ENCODE assay signal across 31 cellular contexts in the genomic region with DNA sequence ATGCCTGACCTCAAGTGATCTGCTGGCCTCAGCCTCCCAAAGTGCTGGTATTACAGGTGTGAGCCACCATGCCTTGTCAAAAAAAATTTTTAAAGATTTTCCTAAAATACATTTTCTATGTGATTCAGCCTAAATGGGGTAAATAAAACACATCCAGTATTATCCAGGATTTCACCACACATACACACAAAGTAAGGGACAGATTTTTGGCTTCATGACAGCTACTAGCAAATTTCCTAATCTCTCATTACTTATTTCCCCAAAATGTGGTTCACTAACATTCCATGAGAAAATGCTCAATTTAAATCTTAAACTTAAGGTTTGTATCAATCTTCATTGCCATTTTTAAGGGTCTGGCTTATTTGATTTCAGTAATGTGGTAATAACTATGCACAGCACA.
"Had no signal": no experiment of that assay in that cellular context is flagged by ENCODE, and none has a peak within 500 bp of the region (broad histone marks: within the 10 kb centered on the region; RNA-seq: fewer than 3 reads in every experiment).

No MANE protein-coding gene starts in this region.

- H3K4me2 ChIP-seq: neural progenitor cell, smooth muscle cell had no signal

- H3K4me1 Mint-ChIP-seq: activated CD4-positive, alpha-beta T cell treated with anti-CD3 and anti-CD28 coated beads, Interleukin-2, amount 10 ng/mL, durations not matched to agents 24 days and 14 days; natural killer cell; neural progenitor cell; stimulated activated memory B cell treated with anti-CD40 and anti-IgM and Interleukin-4, amounts not matched to agents 10 μg/mL and 1 μg/mL and 100 μg/mL, for 72 hours; stimulated activated naive CD8-positive, alpha-beta T cell treated with anti-CD3 and anti-CD28 coated beads, Interleukin-15, amount 100 ng/mL, for 72 hours; T-helper 17 cell had no signal

- H3K4me1 ChIP-seq: breast epithelium, esophagus muscularis mucosa, left lung, lower lobe of right lung, neural progenitor cell, suprapubic skin, tibial artery, upper lobe of right lung had no signal

- H3K27ac ChIP-seq: breast epithelium, esophagus muscularis mucosa, left lung, lower lobe of right lung, neural progenitor cell, suprapubic skin, tibial artery, upper lobe of right lung had no signal

- H3K9me3 ChIP-seq: breast epithelium, esophagus muscularis mucosa, left lung, lower lobe of right lung, suprapubic skin, tibial artery, upper lobe of right lung had no signal

- H3K36me3 Mint-ChIP-seq: activated CD4-positive, alpha-beta memory T cell treated with anti-CD3 and anti-CD28 coated beads for 36 hours; natural killer cell; neural progenitor cell; stimulated activated memory B cell treated with anti-CD40 and anti-IgM and Interleukin-4, amounts not matched to agents 10 μg/mL and 1 μg/mL and 100 μg/mL, for 72 hours had no signal

- H3K9me3 Mint-ChIP-seq: activated CD4-positive, alpha-beta T cell treated with anti-CD3 and anti-CD28 coated beads, Interleukin-2, amount 10 ng/mL, durations not matched to agents 24 days and 14 days; neural progenitor cell had no signal

- H3K9ac ChIP-seq: neural progenitor cell had no signal

- H3K27ac Mint-ChIP-seq: activated CD4-positive, alpha-beta memory T cell treated with anti-CD3 and anti-CD28 coated beads for 36 hours; activated CD4-positive, alpha-beta T cell treated with anti-CD3 and anti-CD28 coated beads, Interleukin-2, amount 10 ng/mL, durations not matched to agents 24 days and 14 days; natural killer cell; neural progenitor cell; progenitor cell of endocrine pancreas; stimulated activated memory B cell treated with anti-CD40 and anti-IgM and Interleukin-4, amounts not matched to agents 10 μg/mL and 1 μg/mL and 100 μg/mL, for 72 hours; stimulated activated naive CD8-positive, alpha-beta T cell treated with anti-CD3 and anti-CD28 coated beads, Interleukin-15, amount 100 ng/mL, for 72 hours; T-helper 17 cell had no signal

- ATAC-seq: left lung; lower lobe of right lung; natural killer cell; sciatic nerve; stimulated activated memory B cell treated with anti-CD40 and anti-IgM and Interleukin-4, amounts not matched to agents 10 μg/mL and 1 μg/mL and 100 μg/mL, for 72 hours; stimulated activated naive CD8-positive, alpha-beta T cell treated with anti-CD3 and anti-CD28 coated beads, Interleukin-15, amount 100 ng/mL, for 72 hours; T-helper 17 cell; upper lobe of right lung had no signal

- H3K27me3 ChIP-seq: breast epithelium, esophagus muscularis mucosa, left lung, neural progenitor cell, suprapubic skin, tibial artery, upper lobe of right lung had no signal

- H3K27me3 Mint-ChIP-seq: activated CD4-positive, alpha-beta memory T cell treated with anti-CD3 and anti-CD28 coated beads for 36 hours; activated CD4-positive, alpha-beta T cell treated with anti-CD3 and anti-CD28 coated beads, Interleukin-2, amount 10 ng/mL, durations not matched to agents 24 days and 14 days; progenitor cell of endocrine pancreas; stimulated activated memory B cell treated with anti-CD40 and anti-IgM and Interleukin-4, amounts not matched to agents 10 μg/mL and 1 μg/mL and 100 μg/mL, for 72 hours; stimulated activated naive CD8-positive, alpha-beta T cell treated with anti-CD3 and anti-CD28 coated beads, Interleukin-15, amount 100 ng/mL, for 72 hours; T-helper 17 cell had no signal

- DNase-seq: activated CD4-positive, alpha-beta memory T cell treated with anti-CD3 and anti-CD28 coated beads for 36 hours; activated CD4-positive, alpha-beta T cell treated with anti-CD3 and anti-CD28 coated beads, Interleukin-2, amount 10 ng/mL, durations not matched to agents 24 days and 14 days; activated CD4-positive, CD25-positive, alpha-beta regulatory T cell treated with anti-CD3 and anti-CD28 coated beads, Interleukin-2, amount 50 U/mL, for 72 hours; activated CD8-positive, alpha-beta memory T cell treated with anti-CD3 and anti-CD28 coated beads, Interleukin-2, amount 50 U/mL, for 4 hours; activated gamma-delta T cell; activated naive CD4-positive, alpha-beta T cell treated with anti-CD3 and anti-CD28 coated beads, Interleukin-2, amount 50 U/mL, for 16 hours; activated T-cell treated with anti-CD3 and anti-CD28 coated beads, Interleukin-2, amount 50 U/mL, for 1 hour; central memory CD4-positive, alpha-beta T cell; dermis blood vessel endothelial cell; effector CD4-positive, alpha-beta T cell; kidney glomerular epithelial cell; left lung; lower lobe of right lung; mesendoderm; natural killer cell; stimulated activated CD4-positive, alpha-beta T cell treated with anti-CD3 and anti-CD28 coated beads, Interleukin-1b, Interleukin-23, amount 100 ng/mL, for 48 hours; stimulated activated CD4-positive, alpha-beta T cell treated with anti-CD3 and anti-CD28 coated beads, Interleukin-4, amount 100 ng/mL, for 4 hours; stimulated activated CD8-positive, alpha-beta memory T cell treated with anti-CD3 and anti-CD28 coated beads, Interleukin-4, amount 100 ng/mL, for 48 hours; stimulated activated naive CD8-positive, alpha-beta T cell treated with anti-CD3 and anti-CD28 coated beads, Interleukin-15, amount 100 ng/mL, for 72 hours; T-helper 17 cell; T1000; tibial artery; upper lobe of right lung had no signal

- H3K4me3 Mint-ChIP-seq: activated CD4-positive, alpha-beta memory T cell treated with anti-CD3 and anti-CD28 coated beads for 36 hours; activated CD4-positive, alpha-beta T cell treated with anti-CD3 and anti-CD28 coated beads, Interleukin-2, amount 10 ng/mL, durations not matched to agents 24 days and 14 days; natural killer cell; neural progenitor cell; stimulated activated memory B cell treated with anti-CD40 and anti-IgM and Interleukin-4, amounts not matched to agents 10 μg/mL and 1 μg/mL and 100 μg/mL, for 72 hours; stimulated activated naive CD8-positive, alpha-beta T cell treated with anti-CD3 and anti-CD28 coated beads, Interleukin-15, amount 100 ng/mL, for 72 hours; T-helper 17 cell had no signal

- H2AFZ ChIP-seq: neural progenitor cell had no signal

- H3K4me3 ChIP-seq: breast epithelium, esophagus muscularis mucosa, left lung, lower lobe of right lung, neural progenitor cell, smooth muscle cell, suprapubic skin, tibial artery, upper lobe of right lung had no signal

- H3K36me3 ChIP-seq: breast epithelium, esophagus muscularis mucosa, left lung, lower lobe of right lung, neural progenitor cell, suprapubic skin, tibial artery, upper lobe of right lung had no signal
